Comparison of ENCODE assay signal across 1 cellular context in the genomic region with DNA sequence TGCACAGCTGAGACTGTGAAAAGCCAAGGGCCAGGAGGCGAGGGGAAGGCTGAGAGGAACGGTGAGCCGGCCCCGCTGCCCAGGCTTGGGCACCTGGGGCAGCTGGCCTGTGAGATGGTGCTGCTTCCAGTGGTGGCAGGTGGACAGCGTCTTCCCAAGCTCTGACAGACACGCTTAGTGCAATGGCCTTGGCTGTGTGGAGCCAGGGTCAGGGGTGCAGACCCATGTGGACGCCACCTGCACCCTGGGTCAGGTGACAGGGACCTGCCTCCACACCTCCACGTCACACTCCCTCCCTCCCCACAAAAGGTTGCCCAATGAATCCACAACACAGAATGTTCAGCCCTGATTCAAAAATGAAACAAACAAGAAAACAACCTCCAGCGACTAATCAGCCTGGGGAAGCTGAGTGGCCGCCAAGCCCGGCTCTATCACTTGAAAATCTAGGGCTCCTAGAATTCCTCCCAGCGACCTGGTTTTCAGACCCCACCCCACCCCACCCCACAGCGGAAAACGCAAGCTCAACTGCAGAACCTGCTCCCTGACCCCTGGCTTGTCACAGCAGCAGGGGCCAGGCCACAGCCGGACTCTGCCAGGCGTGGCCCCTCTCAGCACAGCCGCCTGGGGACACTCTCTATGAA.
TF ChIP-seq lines count a peak whose summit lies in the region.

No MANE protein-coding gene starts in this region.

TF ChIP-seq in H1, 55 proteins besides CTCF, POLR2A, EP300 and RAD21:
- TF ChIP-seq, protein P1, sequence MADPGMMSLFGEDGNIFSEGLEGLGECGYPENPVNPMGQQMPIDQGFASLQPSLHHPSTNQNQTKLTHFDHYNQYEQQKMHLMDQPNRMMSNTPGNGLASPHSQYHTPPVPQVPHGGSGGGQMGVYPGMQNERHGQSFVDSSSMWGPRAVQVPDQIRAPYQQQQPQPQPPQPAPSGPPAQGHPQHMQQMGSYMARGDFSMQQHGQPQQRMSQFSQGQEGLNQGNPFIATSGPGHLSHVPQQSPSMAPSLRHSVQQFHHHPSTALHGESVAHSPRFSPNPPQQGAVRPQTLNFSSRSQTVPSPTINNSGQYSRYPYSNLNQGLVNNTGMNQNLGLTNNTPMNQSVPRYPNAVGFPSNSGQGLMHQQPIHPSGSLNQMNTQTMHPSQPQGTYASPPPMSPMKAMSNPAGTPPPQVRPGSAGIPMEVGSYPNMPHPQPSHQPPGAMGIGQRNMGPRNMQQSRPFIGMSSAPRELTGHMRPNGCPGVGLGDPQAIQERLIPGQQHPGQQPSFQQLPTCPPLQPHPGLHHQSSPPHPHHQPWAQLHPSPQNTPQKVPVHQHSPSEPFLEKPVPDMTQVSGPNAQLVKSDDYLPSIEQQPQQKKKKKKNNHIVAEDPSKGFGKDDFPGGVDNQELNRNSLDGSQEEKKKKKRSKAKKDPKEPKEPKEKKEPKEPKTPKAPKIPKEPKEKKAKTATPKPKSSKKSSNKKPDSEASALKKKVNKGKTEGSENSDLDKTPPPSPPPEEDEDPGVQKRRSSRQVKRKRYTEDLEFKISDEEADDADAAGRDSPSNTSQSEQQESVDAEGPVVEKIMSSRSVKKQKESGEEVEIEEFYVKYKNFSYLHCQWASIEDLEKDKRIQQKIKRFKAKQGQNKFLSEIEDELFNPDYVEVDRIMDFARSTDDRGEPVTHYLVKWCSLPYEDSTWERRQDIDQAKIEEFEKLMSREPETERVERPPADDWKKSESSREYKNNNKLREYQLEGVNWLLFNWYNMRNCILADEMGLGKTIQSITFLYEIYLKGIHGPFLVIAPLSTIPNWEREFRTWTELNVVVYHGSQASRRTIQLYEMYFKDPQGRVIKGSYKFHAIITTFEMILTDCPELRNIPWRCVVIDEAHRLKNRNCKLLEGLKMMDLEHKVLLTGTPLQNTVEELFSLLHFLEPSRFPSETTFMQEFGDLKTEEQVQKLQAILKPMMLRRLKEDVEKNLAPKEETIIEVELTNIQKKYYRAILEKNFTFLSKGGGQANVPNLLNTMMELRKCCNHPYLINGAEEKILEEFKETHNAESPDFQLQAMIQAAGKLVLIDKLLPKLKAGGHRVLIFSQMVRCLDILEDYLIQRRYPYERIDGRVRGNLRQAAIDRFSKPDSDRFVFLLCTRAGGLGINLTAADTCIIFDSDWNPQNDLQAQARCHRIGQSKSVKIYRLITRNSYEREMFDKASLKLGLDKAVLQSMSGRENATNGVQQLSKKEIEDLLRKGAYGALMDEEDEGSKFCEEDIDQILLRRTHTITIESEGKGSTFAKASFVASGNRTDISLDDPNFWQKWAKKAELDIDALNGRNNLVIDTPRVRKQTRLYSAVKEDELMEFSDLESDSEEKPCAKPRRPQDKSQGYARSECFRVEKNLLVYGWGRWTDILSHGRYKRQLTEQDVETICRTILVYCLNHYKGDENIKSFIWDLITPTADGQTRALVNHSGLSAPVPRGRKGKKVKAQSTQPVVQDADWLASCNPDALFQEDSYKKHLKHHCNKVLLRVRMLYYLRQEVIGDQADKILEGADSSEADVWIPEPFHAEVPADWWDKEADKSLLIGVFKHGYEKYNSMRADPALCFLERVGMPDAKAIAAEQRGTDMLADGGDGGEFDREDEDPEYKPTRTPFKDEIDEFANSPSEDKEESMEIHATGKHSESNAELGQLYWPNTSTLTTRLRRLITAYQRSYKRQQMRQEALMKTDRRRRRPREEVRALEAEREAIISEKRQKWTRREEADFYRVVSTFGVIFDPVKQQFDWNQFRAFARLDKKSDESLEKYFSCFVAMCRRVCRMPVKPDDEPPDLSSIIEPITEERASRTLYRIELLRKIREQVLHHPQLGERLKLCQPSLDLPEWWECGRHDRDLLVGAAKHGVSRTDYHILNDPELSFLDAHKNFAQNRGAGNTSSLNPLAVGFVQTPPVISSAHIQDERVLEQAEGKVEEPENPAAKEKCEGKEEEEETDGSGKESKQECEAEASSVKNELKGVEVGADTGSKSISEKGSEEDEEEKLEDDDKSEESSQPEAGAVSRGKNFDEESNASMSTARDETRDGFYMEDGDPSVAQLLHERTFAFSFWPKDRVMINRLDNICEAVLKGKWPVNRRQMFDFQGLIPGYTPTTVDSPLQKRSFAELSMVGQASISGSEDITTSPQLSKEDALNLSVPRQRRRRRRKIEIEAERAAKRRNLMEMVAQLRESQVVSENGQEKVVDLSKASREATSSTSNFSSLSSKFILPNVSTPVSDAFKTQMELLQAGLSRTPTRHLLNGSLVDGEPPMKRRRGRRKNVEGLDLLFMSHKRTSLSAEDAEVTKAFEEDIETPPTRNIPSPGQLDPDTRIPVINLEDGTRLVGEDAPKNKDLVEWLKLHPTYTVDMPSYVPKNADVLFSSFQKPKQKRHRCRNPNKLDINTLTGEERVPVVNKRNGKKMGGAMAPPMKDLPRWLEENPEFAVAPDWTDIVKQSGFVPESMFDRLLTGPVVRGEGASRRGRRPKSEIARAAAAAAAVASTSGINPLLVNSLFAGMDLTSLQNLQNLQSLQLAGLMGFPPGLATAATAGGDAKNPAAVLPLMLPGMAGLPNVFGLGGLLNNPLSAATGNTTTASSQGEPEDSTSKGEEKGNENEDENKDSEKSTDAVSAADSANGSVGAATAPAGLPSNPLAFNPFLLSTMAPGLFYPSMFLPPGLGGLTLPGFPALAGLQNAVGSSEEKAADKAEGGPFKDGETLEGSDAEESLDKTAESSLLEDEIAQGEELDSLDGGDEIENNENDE (IDR thresholded peaks at IDR 0.05; ENCODE audit: insufficient replicate concordance, low read length), result no peak
- TF ChIP-seq RXRA (IDR thresholded peaks at IDR 0.05; ENCODE audit: insufficient read depth, low read depth, low read length), result no peak
- TF ChIP-seq TEAD4 (IDR thresholded peaks at IDR 0.05; ENCODE audit: low read depth, low read length), result no peak
- TF ChIP-seq ASH2L (IDR thresholded peaks at IDR 0.05; ENCODE audit: low read length), result no peak
TF ChIP-seq in H1: peak in this region for 0.
